ENCODE assay signal across 1 cellular context in the genomic region with DNA sequence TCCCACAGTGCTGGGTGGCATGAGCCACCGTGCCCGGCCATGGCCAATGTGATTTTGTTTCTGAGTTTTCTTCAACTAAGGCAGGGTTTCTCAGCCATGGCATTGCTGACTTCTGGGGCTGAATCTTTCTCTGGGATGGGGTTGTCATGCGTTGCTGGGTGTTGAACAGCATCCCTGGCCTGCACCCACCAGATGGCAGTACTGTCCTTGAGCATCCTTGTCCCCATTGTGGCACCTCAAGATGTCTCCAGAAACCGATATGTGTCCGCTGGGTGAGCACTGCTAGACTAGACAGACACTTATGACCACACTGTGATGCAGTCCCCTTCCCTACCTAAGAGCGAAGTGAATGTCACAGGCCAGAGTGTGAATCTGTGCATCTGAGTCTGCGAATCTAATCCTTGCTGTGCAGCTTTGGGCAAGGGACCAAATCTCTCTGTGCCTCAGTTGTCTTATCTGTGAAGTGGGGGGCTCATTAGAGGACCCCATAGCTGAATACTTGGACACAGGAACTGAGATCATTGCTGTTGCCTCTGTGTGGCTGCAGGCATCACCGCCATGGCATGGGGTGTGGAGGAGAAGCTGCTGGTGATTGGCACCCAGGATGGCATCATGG.
TF ChIP-seq lines count a peak whose summit lies in the region.

No MANE protein-coding gene starts in this region.

TF ChIP-seq in H1, 55 proteins besides CTCF, POLR2A, EP300 and RAD21:
- TF ChIP-seq NRF1 (IDR thresholded peaks at IDR 0.05; ENCODE audit: low read depth, low read length) (no peak), CREB1 (IDR thresholded peaks at IDR 0.05) (0 out of 2 replicates have a peak, but pooled peaks have one; percentile 45), CHD2 (IDR thresholded peaks at IDR 0.05; ENCODE audit: low read length) (no peak), JUND (IDR thresholded peaks at IDR 0.05; ENCODE audit: low read length) (0 out of 2 replicates have a peak, but pooled peaks have one; percentile 23), RFX5 (IDR thresholded peaks at IDR 0.05; ENCODE audit: borderline replicate concordance, low read depth, low read length) (peak; percentile 65), KDM1A (IDR thresholded peaks at IDR 0.05; ENCODE audit: borderline replicate concordance, low read length) (peak; percentile 52; the same call in 1 of the 2 replicates)
TF ChIP-seq in H1: peak in this region for 4.
